ENCODE assay signal across 16 cellular contexts in the genomic region with DNA sequence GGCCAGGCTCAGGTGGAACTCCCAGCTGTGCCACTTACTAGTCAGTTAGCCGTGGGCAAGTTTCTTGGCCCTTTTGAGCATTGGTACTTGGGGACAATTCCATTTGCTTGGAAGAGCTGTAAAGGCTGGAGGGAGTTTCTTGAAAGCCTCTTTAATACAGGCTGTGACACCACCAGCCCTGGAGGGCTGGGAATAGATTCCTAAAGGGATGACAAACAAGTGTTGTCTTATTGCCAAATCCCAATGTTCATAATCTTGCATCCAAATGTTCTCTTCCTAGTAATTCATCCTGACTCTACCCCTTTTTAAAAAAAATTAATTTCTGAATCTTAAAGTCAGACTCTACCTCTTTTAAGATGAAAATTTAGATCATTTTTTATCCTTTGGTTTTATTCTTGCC. TPM values are rescaled to one million over a fixed set of nuclear protein-coding genes. Genes with fewer than 3 reads are reported as not detected.
DNase-seq lines count a peak whose midpoint lies in the region; ATAC-seq and TF ChIP-seq lines count a peak whose summit lies in the region.
"Had no signal": no experiment of that assay in that cellular context is flagged by ENCODE, and none has a peak within 500 bp of the region (broad histone marks: within the 10 kb centered on the region; RNA-seq: fewer than 3 reads in every experiment).

No MANE protein-coding gene starts in this region.

- 73 to 74% methylated on average over 1 of the region's 1 CpG for WGBS in lower leg skin, 2 donors

- H3K4me3 Mint-ChIP-seq in activated T-helper 17 cell treated with anti-CD3 and anti-CD28 coated beads, Interleukin-2, amount 50 U/mL, for 72 hours: no peak overlapping the region
- no peak overlapping the region for H3K4me3 Mint-ChIP-seq in CD8-positive, alpha-beta T cell
- H3K4me3 Mint-ChIP-seq: B cell; CD4-positive, alpha-beta T cell; HFFc6; IgD-negative memory B cell had no signal

- peak overlapping the region in 1 of 4 donors; percentile 7 for H3K27ac ChIP-seq in gastrocnemius medialis
- no peak overlapping the region for H3K27ac ChIP-seq in CD8-positive, alpha-beta T cell (ENCODE audit: low read depth, low read length)
- H3K27ac ChIP-seq: 22Rv1 had no signal

- POLR2A ChIA-PET in CD8-positive, alpha-beta T cell (lab: Charles Lee): no interaction called here

- H3K27me3 Mint-ChIP-seq in activated T-helper 17 cell treated with anti-CD3 and anti-CD28 coated beads, Interleukin-2, amount 50 U/mL, for 72 hours: no peaks in the 10 kb centered on the region
- H3K27me3 Mint-ChIP-seq in CD8-positive, alpha-beta T cell (ENCODE audit: low read depth): no peaks in the 10 kb centered on the region
- H3K27me3 Mint-ChIP-seq: B cell; CD4-positive, alpha-beta T cell; IgD-negative memory B cell had no signal

- H3K4me1 Mint-ChIP-seq in activated T-helper 17 cell treated with anti-CD3 and anti-CD28 coated beads, Interleukin-2, amount 50 U/mL, for 72 hours: no peaks in the 10 kb centered on the region
- no peaks in the 10 kb centered on the region for H3K4me1 Mint-ChIP-seq in CD8-positive, alpha-beta T cell (ENCODE audit: low read depth)

- H3K27ac Mint-ChIP-seq in activated T-helper 17 cell treated with anti-CD3 and anti-CD28 coated beads, Interleukin-2, amount 50 U/mL, for 72 hours: peak overlapping the region; percentile 28
- H3K27ac Mint-ChIP-seq in CD8-positive, alpha-beta T cell: no peak overlapping the region
- H3K27ac Mint-ChIP-seq: B cell; CD4-positive, alpha-beta T cell; HFFc6; IgD-negative memory B cell had no signal

- CTCF ChIA-PET in CD8-positive, alpha-beta T cell (lab: Charles Lee): interaction anchor here (1.2 kb wide), 1 partner anchor 37 kb away, joined by 4 read pairs; no protein-coding TSS in a partner anchor

- in situ Hi-C loops in gastrocnemius medialis (cut with MboI; ENCODE audit: low sequenced_read_pairs in 4 of 4): loop anchor here in 2 of 4 donors (10.0 to 25.0 kb wide), 2 partner anchors 65 to 412 kb away; a partner anchor contains a TSS

- H3K27me3 ChIP-seq in gastrocnemius medialis: no peaks in the 10 kb centered on the region
- no peaks in the 10 kb centered on the region for H3K27me3 ChIP-seq in CD8-positive, alpha-beta T cell (ENCODE audit: insufficient read depth, low read length)

- TF ChIP-seq CTCF in lower leg skin (IDR thresholded peaks at IDR 0.05): no peak
- no peak for TF ChIP-seq CTCF in gastrocnemius medialis (IDR thresholded peaks at IDR 0.05 in 4 of 5, conservative IDR thresholded peaks at IDR 0.05 in 1 of 5)
- no peak for TF ChIP-seq CTCF in CD8-positive, alpha-beta T cell (IDR thresholded peaks at IDR 0.05)

- H3K9me3 ChIP-seq in gastrocnemius medialis: no peaks in the 10 kb centered on the region
- no peaks in the 10 kb centered on the region for H3K9me3 ChIP-seq in CD8-positive, alpha-beta T cell (ENCODE audit: low read length)

- H3K36me3 Mint-ChIP-seq in activated T-helper 17 cell treated with anti-CD3 and anti-CD28 coated beads, Interleukin-2, amount 50 U/mL, for 72 hours (ENCODE audit: low read depth): peaks cover 93% of the 10 kb centered on the region
- H3K36me3 Mint-ChIP-seq in CD8-positive, alpha-beta T cell: peaks cover 67% of the 10 kb centered on the region

- H3K4me1 ChIP-seq in gastrocnemius medialis: peaks cover 0 to 6% of the 10 kb centered on the region in 2 donors
- no peaks in the 10 kb centered on the region for H3K4me1 ChIP-seq in CD8-positive, alpha-beta T cell (ENCODE audit: insufficient read depth, low read length)

- H3K4me3 ChIP-seq in lower leg skin (ENCODE audit: low read depth, poor library complexity, severe bottlenecking): no peak overlapping the region
- no peak overlapping the region for H3K4me3 ChIP-seq in gastrocnemius medialis
- H3K4me3 ChIP-seq in CD8-positive, alpha-beta T cell (ENCODE audit: low read depth, low read length): no peak overlapping the region
- H3K4me3 ChIP-seq: GM12878 had no signal

- ATAC-seq in left ventricle myocardium superior (no peak), gastrocnemius medialis (no peak)
- ATAC-seq in activated T-helper 17 cell treated with anti-CD3 and anti-CD28 coated beads, Interleukin-2, amount 50 U/mL, for 72 hours (replicated peaks): no peak
- no peak for ATAC-seq in CD8-positive, alpha-beta T cell
- ATAC-seq: GM12878 had no signal

- no peak for TF ChIP-seq POLR2A in lower leg skin (IDR thresholded peaks at IDR 0.05)
- no peak for TF ChIP-seq POLR2A in gastrocnemius medialis (IDR thresholded peaks at IDR 0.05)

- no peaks in the 10 kb centered on the region for H3K9me3 Mint-ChIP-seq in activated T-helper 17 cell treated with anti-CD3 and anti-CD28 coated beads, Interleukin-2, amount 50 U/mL, for 72 hours
- H3K9me3 Mint-ChIP-seq in CD8-positive, alpha-beta T cell: no peaks in the 10 kb centered on the region
- H3K9me3 Mint-ChIP-seq: CD4-positive, alpha-beta T cell; HFFc6; IgD-negative memory B cell had no signal

- intact Hi-C loops in cardiac septum (cut with DNase I) (no loop called here), left ventricle myocardium superior (cut with micrococcal nuclease) (no loop called here), lower leg skin (cut with DNase I; ENCODE audit: low total_unique reads) (loop anchor here (5.0 kb wide), 1 partner anchor 767 kb away; no protein-coding TSS in a partner anchor), gastrocnemius medialis (cut with DNase I; ENCODE audit: low total_unique reads) (loop anchor here (2.0 kb wide), 1 partner anchor 37 kb away; no protein-coding TSS in a partner anchor)
- intact Hi-C loops in CD8-positive, alpha-beta T cell (cut with DNase I, micrococcal nuclease): no loop called here

- DNase-seq in cardiac septum (ENCODE audit: low spot score) (peak; percentile 49), left ventricle myocardium superior (no peak), medulla oblongata (ENCODE audit: extremely low spot score) (peak; percentile 47), lower leg skin (ENCODE audit: low spot score in 2 of 2) (no peak), gastrocnemius medialis (no peak)
- DNase-seq in CD8-positive, alpha-beta T cell: no peak
- DNase-seq: C1 segment of cervical spinal cord; CD4-positive, alpha-beta T cell; DMS79; HCEC 1CT; HFFc6 had no signal

- H3K36me3 ChIP-seq in gastrocnemius medialis: peaks cover 0 to 74% of the 10 kb centered on the region in 2 donors
- peaks cover 34% of the 10 kb centered on the region for H3K36me3 ChIP-seq in CD8-positive, alpha-beta T cell (ENCODE audit: insufficient read depth, low read length)

RNA-seq across cellular contexts. Expression of a gene that starts 14.6 kb away (rescaled TPM):
- total RNA-seq in cardiac septum (21.7 TPM), left ventricle myocardium superior (23.4 TPM), lower leg skin (10 to 100 TPM in 2 of 4 donors, 1 to 10 TPM in 2; 8.1 to 11.8 (median 9.5) TPM), gastrocnemius medialis (10 to 100 TPM in 3 of 4 donors, 1 to 10 TPM in 1; 4.5 to 20.0 (median 17.5) TPM)
- total RNA-seq in activated T-helper 17 cell treated with anti-CD3 and anti-CD28 coated beads, Interleukin-2, amount 50 U/mL, for 72 hours: 10 to 100 TPM; 50.0 to 50.9 TPM
- 10 to 100 TPM; 60.0 to 64.8 TPM for total RNA-seq in CD8-positive, alpha-beta T cell

RNA-seq across cellular contexts. Expression of a gene that starts 22.8 kb away (rescaled TPM):
- 58.9 TPM for total RNA-seq in cardiac septum
- 55.6 TPM for total RNA-seq in left ventricle myocardium superior
- 100 to 1,000 TPM in 1 of 2 donors, 10 to 100 TPM in 1; 58.8 to 109 TPM for total RNA-seq in activated T-helper 17 cell treated with anti-CD3 and anti-CD28 coated beads, Interleukin-2, amount 50 U/mL, for 72 hours
- total RNA-seq in lower leg skin: 10 to 100 TPM; 31.9 to 65.6 (median 52.7) TPM
- total RNA-seq in gastrocnemius medialis: 10 to 100 TPM; 63.7 to 85.2 (median 76.5) TPM
- 10 to 100 TPM; 60.1 to 60.2 TPM for total RNA-seq in CD8-positive, alpha-beta T cell

Comparison
In these comparisons a context has a peak if more than half of its experiments do, and no peak if none do; other contexts are left out.
1. DNase-seq: peak in cardiac septum (single experiment) and medulla oblongata (single experiment); none in left ventricle myocardium superior (single experiment), lower leg skin (0 of 2), gastrocnemius medialis (0 of 2) and CD8-positive, alpha-beta T cell (0 of 7).
2. intact Hi-C loops: an anchor here in lower leg skin (5.0 kb wide) and gastrocnemius medialis (2.0 kb wide); none called in cardiac septum, left ventricle myocardium superior and CD8-positive, alpha-beta T cell.